ENCODE assay signal across 10 cellular contexts in the genomic region with DNA sequence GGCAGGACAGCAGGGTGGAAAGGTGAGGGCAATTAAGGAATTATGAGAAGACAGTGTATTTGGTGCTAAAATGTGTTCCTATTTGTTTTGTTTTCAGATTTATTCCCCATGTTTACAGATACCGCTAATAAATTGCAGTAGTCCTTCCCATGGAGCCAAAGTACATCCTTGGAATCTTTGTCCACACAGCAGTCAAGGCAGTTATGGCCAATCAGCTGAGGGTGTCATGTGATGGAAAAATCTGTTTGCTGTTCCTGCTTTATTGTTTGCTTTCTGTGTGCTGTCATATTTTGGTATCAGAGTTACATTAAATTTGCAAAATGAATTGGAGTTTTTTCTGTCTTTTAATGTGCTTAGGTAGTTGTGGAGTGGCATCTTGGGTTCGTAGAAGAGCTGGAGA.
"Had no signal": no experiment of that assay in that cellular context is flagged by ENCODE, and none has a peak within 500 bp of the region (broad histone marks: within the 10 kb centered on the region; RNA-seq: fewer than 3 reads in every experiment).

No MANE protein-coding gene starts in this region.

- H3K36me3 ChIP-seq: HAP-1 had no signal

- H3K4me1 ChIP-seq: HAP-1 had no signal

- H3K9me3 ChIP-seq: HAP-1 had no signal

- FAIRE-seq: HepG2 had no signal

- DNase-seq: GM23248, GOT3, H7, HFFc6, KBM-7 had no signal

- ATAC-seq: HCT116, HepG2 had no signal

- H3K4me3 ChIP-seq: GM23248, HAP-1 had no signal

- H3K27ac ChIP-seq: GM23248, HL-60, KMS-11 had no signal
